1 cellular context compared by ENCODE assay signal in the genomic region with DNA sequence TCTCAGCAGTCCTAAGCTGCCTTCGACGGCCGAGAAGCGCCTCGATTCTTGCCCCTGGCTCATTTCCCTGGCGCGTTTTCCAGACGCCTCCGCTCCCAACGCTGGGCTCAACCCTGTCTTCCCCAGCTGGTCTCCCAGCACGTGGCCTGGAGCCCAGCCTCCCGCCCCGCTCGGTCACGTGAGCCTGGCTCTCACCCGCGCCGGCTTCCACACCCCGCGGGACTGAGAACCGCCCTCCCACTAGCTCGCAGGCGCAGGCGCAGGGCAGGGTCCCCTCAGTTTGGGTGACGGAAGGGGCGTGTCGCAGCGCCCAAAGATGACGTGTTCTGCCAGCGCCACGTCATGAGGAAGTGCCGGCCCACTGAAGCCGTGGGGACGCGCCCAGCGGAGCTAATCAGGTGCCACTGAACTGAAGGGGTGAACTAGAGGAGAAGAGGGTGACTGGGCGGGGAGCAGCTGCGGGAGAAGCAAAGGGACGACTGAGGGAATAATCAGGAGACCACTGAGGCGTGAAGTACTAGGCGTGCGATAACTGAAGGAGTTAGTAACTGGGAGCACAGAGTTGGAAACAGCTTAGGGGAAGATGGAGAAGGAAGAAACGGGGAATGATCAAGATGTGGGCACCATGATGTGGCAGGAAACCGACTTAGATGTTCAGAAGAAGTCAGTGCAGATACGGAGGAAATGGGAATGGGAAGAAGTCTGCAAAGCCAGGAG.
TF ChIP-seq lines count a peak whose summit lies in the region.

A gene with protein sequence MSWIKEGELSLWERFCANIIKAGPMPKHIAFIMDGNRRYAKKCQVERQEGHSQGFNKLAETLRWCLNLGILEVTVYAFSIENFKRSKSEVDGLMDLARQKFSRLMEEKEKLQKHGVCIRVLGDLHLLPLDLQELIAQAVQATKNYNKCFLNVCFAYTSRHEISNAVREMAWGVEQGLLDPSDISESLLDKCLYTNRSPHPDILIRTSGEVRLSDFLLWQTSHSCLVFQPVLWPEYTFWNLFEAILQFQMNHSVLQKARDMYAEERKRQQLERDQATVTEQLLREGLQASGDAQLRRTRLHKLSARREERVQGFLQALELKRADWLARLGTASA (plus strand): TSS at position 343 of the 717 bp plus-strand sequence. CDS start 625 bp downstream, outside the sequence.

TF ChIP-seq in HepG2, 621 proteins besides CTCF, POLR2A, EP300 and RAD21 (continued from another document and continues in another):
- TF ChIP-seq, protein P1, sequence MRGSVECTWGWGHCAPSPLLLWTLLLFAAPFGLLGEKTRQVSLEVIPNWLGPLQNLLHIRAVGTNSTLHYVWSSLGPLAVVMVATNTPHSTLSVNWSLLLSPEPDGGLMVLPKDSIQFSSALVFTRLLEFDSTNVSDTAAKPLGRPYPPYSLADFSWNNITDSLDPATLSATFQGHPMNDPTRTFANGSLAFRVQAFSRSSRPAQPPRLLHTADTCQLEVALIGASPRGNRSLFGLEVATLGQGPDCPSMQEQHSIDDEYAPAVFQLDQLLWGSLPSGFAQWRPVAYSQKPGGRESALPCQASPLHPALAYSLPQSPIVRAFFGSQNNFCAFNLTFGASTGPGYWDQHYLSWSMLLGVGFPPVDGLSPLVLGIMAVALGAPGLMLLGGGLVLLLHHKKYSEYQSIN (CRISPR knock-in tag; IDR thresholded peaks at IDR 0.05; ENCODE audit: borderline replicate concordance) = no peak
- TF ChIP-seq, protein P2, sequence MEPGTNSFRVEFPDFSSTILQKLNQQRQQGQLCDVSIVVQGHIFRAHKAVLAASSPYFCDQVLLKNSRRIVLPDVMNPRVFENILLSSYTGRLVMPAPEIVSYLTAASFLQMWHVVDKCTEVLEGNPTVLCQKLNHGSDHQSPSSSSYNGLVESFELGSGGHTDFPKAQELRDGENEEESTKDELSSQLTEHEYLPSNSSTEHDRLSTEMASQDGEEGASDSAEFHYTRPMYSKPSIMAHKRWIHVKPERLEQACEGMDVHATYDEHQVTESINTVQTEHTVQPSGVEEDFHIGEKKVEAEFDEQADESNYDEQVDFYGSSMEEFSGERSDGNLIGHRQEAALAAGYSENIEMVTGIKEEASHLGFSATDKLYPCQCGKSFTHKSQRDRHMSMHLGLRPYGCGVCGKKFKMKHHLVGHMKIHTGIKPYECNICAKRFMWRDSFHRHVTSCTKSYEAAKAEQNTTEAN (CRISPR knock-in tag; conservative IDR thresholded peaks at IDR 0.05) = peak; percentile 83; the same call in 1 of the 2 replicates
- TF ChIP-seq, protein P3, sequence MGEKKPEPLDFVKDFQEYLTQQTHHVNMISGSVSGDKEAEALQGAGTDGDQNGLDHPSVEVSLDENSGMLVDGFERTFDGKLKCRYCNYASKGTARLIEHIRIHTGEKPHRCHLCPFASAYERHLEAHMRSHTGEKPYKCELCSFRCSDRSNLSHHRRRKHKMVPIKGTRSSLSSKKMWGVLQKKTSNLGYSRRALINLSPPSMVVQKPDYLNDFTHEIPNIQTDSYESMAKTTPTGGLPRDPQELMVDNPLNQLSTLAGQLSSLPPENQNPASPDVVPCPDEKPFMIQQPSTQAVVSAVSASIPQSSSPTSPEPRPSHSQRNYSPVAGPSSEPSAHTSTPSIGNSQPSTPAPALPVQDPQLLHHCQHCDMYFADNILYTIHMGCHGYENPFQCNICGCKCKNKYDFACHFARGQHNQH (CRISPR knock-in tag; IDR thresholded peaks at IDR 0.05) = peak; percentile 90
- no peak for TF ChIP-seq TCF12 (IDR thresholded peaks at IDR 0.05)
- no peak for TF ChIP-seq TCF12 (CRISPR knock-in tag; IDR thresholded peaks at IDR 0.05)
- TF ChIP-seq NONO (IDR thresholded peaks at IDR 0.05) = no peak
- TF ChIP-seq NONO (CRISPR knock-in tag; conservative IDR thresholded peaks at IDR 0.05) = peak; percentile 99
- TF ChIP-seq HDAC1 (CRISPR knock-in tag; IDR thresholded peaks at IDR 0.05) = peak; percentile 97
- TF ChIP-seq, protein P4, sequence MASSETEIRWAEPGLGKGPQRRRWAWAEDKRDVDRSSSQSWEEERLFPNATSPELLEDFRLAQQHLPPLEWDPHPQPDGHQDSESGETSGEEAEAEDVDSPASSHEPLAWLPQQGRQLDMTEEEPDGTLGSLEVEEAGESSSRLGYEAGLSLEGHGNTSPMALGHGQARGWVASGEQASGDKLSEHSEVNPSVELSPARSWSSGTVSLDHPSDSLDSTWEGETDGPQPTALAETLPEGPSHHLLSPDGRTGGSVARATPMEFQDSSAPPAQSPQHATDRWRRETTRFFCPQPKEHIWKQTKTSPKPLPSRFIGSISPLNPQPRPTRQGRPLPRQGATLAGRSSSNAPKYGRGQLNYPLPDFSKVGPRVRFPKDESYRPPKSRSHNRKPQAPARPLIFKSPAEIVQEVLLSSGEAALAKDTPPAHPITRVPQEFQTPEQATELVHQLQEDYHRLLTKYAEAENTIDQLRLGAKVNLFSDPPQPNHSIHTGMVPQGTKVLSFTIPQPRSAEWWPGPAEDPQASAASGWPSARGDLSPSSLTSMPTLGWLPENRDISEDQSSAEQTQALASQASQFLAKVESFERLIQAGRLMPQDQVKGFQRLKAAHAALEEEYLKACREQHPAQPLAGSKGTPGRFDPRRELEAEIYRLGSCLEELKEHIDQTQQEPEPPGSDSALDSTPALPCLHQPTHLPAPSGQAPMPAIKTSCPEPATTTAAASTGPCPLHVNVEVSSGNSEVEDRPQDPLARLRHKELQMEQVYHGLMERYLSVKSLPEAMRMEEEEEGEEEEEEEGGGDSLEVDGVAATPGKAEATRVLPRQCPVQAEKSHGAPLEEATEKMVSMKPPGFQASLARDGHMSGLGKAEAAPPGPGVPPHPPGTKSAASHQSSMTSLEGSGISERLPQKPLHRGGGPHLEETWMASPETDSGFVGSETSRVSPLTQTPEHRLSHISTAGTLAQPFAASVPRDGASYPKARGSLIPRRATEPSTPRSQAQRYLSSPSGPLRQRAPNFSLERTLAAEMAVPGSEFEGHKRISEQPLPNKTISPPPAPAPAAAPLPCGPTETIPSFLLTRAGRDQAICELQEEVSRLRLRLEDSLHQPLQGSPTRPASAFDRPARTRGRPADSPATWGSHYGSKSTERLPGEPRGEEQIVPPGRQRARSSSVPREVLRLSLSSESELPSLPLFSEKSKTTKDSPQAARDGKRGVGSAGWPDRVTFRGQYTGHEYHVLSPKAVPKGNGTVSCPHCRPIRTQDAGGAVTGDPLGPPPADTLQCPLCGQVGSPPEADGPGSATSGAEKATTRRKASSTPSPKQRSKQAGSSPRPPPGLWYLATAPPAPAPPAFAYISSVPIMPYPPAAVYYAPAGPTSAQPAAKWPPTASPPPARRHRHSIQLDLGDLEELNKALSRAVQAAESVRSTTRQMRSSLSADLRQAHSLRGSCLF (CRISPR knock-in tag; IDR thresholded peaks at IDR 0.05; ENCODE audit: borderline replicate concordance) = peak; percentile 87; the same call in 1 of the 2 replicates
- no peak for TF ChIP-seq AGO2 (optimal IDR thresholded peaks at IDR 0.05; ENCODE audit: low read depth, low read length)
- peak; percentile 94 for TF ChIP-seq ZNF331 (CRISPR knock-in tag; IDR thresholded peaks at IDR 0.05)
- TF ChIP-seq ZNF556 (CRISPR knock-in tag; IDR thresholded peaks at IDR 0.05; ENCODE audit: borderline replicate concordance) = peak; percentile 72; the same call in 1 of the 2 replicates
- TF ChIP-seq, protein P5, sequence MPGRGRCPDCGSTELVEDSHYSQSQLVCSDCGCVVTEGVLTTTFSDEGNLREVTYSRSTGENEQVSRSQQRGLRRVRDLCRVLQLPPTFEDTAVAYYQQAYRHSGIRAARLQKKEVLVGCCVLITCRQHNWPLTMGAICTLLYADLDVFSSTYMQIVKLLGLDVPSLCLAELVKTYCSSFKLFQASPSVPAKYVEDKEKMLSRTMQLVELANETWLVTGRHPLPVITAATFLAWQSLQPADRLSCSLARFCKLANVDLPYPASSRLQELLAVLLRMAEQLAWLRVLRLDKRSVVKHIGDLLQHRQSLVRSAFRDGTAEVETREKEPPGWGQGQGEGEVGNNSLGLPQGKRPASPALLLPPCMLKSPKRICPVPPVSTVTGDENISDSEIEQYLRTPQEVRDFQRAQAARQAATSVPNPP (CRISPR knock-in tag; IDR thresholded peaks at IDR 0.05) = peak; percentile 98
- TF ChIP-seq, protein P6, sequence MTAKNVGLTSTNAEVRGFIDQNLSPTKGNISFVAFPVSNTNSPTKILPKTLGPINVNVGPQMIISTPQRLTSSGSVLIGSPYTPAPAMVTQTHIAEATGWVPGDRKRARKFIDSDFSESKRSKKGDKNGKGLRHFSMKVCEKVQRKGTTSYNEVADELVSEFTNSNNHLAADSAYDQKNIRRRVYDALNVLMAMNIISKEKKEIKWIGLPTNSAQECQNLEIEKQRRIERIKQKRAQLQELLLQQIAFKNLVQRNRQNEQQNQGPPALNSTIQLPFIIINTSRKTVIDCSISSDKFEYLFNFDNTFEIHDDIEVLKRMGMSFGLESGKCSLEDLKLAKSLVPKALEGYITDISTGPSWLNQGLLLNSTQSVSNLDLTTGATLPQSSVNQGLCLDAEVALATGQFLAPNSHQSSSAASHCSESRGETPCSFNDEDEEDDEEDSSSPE (CRISPR knock-in tag; IDR thresholded peaks at IDR 0.05) = peak; percentile 99
- peak; percentile 95 for TF ChIP-seq ZSCAN31 (CRISPR knock-in tag; IDR thresholded peaks at IDR 0.05; ENCODE audit: low read depth)
- TF ChIP-seq, protein P7, sequence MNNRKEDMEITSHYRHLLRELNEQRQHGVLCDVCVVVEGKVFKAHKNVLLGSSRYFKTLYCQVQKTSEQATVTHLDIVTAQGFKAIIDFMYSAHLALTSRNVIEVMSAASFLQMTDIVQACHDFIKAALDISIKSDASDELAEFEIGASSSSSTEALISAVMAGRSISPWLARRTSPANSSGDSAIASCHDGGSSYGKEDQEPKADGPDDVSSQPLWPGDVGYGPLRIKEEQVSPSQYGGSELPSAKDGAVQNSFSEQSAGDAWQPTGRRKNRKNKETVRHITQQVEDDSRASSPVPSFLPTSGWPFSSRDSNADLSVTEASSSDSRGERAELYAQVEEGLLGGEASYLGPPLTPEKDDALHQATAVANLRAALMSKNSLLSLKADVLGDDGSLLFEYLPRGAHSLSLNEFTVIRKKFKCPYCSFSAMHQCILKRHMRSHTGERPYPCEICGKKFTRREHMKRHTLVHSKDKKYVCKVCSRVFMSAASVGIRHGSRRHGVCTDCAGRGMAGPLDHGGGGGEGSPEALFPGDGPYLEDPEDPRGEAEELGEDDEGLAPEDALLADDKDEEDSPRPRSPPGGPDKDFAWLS (CRISPR knock-in tag; IDR thresholded peaks at IDR 0.05; ENCODE audit: borderline replicate concordance) = no peak; the same call in 1 of the 2 replicates
- TF ChIP-seq CREM (IDR thresholded peaks at IDR 0.05) = peak; percentile 99
- TF ChIP-seq CREM (CRISPR knock-in tag; IDR thresholded peaks at IDR 0.05) = peak; percentile 95
- peak; percentile 63; the same call in 1 of the 2 replicates for TF ChIP-seq SOX5 (CRISPR knock-in tag; IDR thresholded peaks at IDR 0.05; ENCODE audit: borderline replicate concordance)
- TF ChIP-seq SOX13 (IDR thresholded peaks at IDR 0.05) = no peak
- TF ChIP-seq SOX13 (CRISPR knock-in tag; conservative IDR thresholded peaks at IDR 0.05 in 1 of 2, IDR thresholded peaks at IDR 0.05 in 1 of 2) = peak in 1 of 2 experiments; percentile 60; a peak in 2 of 4 replicates
- peak; percentile 93 for TF ChIP-seq HDAC2 (CRISPR knock-in tag; IDR thresholded peaks at IDR 0.05)
- peak; percentile 49; the same call in 1 of the 2 replicates for TF ChIP-seq KDM1A (CRISPR knock-in tag; IDR thresholded peaks at IDR 0.05)
- TF ChIP-seq WIZ (CRISPR knock-in tag; IDR thresholded peaks at IDR 0.05) = 0 out of 2 replicates have a peak, but pooled peaks have one; percentile 72
- 0 out of 2 replicates have a peak, but pooled peaks have one; percentile 5 for TF ChIP-seq BRD4 (CRISPR knock-in tag; IDR thresholded peaks at IDR 0.05)
- TF ChIP-seq, protein P8, sequence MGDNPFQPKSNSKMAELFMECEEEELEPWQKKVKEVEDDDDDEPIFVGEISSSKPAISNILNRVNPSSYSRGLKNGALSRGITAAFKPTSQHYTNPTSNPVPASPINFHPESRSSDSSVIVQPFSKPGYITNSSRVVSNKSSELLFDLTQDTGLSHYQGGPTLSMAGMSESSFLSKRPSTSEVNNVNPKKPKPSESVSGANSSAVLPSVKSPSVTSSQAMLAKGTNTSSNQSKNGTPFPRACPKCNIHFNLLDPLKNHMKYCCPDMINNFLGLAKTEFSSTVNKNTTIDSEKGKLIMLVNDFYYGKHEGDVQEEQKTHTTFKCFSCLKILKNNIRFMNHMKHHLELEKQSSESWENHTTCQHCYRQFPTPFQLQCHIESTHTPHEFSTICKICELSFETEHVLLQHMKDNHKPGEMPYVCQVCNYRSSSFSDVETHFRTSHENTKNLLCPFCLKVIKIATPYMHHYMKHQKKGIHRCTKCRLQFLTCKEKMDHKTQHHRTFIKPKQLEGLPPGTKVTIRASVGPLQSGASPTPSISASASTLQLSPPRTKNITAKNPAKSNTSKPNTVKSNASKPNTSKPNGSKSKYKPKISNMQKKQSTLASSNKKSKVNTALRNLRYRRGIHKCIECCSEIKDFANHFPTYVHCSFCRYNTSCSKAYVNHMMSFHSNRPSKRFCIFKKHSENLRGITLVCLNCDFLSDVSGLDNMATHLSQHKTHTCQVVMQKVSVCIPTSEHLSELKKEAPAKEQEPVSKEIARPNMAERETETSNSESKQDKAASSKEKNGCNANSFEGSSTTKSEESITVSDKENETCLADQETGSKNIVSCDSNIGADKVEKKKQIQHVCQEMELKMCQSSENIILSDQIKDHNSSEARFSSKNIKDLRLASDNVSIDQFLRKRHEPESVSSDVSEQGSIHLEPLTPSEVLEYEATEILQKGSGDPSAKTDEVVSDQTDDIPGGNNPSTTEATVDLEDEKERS (CRISPR knock-in tag; IDR thresholded peaks at IDR 0.05) = peak; percentile 90
- 0 out of 2 replicates have a peak, but pooled peaks have one; percentile 85 for TF ChIP-seq HOXA7 (CRISPR knock-in tag; IDR thresholded peaks at IDR 0.05)
- TF ChIP-seq CBX1 (IDR thresholded peaks at IDR 0.05; ENCODE audit: low read depth) = peak; percentile 75
- TF ChIP-seq RBFOX2 (IDR thresholded peaks at IDR 0.05; ENCODE audit: low read depth, low read length) = peak; percentile 88
- TF ChIP-seq ZNF737 (CRISPR knock-in tag; IDR thresholded peaks at IDR 0.05; ENCODE audit: borderline replicate concordance) = peak; percentile 90; the same call in 1 of the 2 replicates
- TF ChIP-seq ELF4 (CRISPR knock-in tag; IDR thresholded peaks at IDR 0.05; ENCODE audit: borderline replicate concordance) = peak; percentile 95
- no peak for TF ChIP-seq PRPF4 (IDR thresholded peaks at IDR 0.05; ENCODE audit: low read depth, low read length, poor library complexity, severe bottlenecking)
- TF ChIP-seq ZNF713 (CRISPR knock-in tag; IDR thresholded peaks at IDR 0.05) = 0 out of 2 replicates have a peak, but pooled peaks have one; percentile 48
- peak; percentile 99 for TF ChIP-seq ATF1 (CRISPR knock-in tag; IDR thresholded peaks at IDR 0.05)
- 0 out of 2 replicates have a peak, but pooled peaks have one; percentile 91 for TF ChIP-seq TSC22D2 (CRISPR knock-in tag; IDR thresholded peaks at IDR 0.05; ENCODE audit: borderline replicate concordance)
- peak; percentile 86; the same call in 1 of the 2 replicates for TF ChIP-seq ZNF83 (CRISPR knock-in tag; IDR thresholded peaks at IDR 0.05; ENCODE audit: borderline replicate concordance)
- peak; percentile 92; the same call in 1 of the 2 replicates for TF ChIP-seq ZNF776 (CRISPR knock-in tag; IDR thresholded peaks at IDR 0.05)
- TF ChIP-seq MYC (CRISPR knock-in tag; IDR thresholded peaks at IDR 0.05; ENCODE audit: borderline replicate concordance) = peak; percentile 99
- no peak for TF ChIP-seq FOXA1 (IDR thresholded peaks at IDR 0.05)
- no peak; the same call in none of the 2 replicates for TF ChIP-seq FOXA1 (CRISPR knock-in tag; IDR thresholded peaks at IDR 0.05)
- TF ChIP-seq ZNF792 (CRISPR knock-in tag; IDR thresholded peaks at IDR 0.05) = peak; percentile 95
